17 cellular contexts compared by ENCODE assay signal in the genomic region with DNA sequence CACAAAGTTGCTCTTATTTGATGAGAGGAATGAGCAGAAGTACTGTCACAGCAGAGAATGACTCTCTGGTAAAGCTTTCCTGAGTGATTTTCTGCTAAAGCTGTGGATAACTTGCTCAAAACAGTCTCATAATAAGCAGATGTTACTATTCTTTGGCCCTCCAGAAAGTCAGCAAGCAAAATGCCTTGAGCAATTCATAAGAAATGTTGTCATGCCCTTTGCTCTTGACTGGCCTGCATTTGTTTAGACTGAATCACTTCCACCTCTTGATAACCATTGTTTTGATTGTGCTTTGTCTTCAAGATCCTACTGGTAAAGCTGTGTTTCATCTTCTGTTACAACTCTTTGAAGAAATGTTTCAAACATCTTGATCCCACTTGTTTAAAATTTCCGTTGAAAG.
DNase-seq lines count a peak whose midpoint lies in the region; ATAC-seq and TF ChIP-seq lines count a peak whose summit lies in the region.
"Had no signal": no experiment of that assay in that cellular context is flagged by ENCODE, and none has a peak within 500 bp of the region (broad histone marks: within the 10 kb centered on the region; RNA-seq: fewer than 3 reads in every experiment).

No MANE protein-coding gene starts in this region.

- CTCF ChIA-PET in Calu3 (lab: Charles Lee): interaction anchor here (0.7 to 1.1 kb wide), 2 partner anchors 15 to 320 kb away, joined by 4 to 5 read pairs; no protein-coding TSS in a partner anchor
- CTCF ChIA-PET in PC-3 (lab: Charles Lee): no interaction called here

- no peaks in the 10 kb centered on the region for H3K36me3 ChIP-seq in PC-3 (ENCODE audit: low read depth, low read length)
- H3K36me3 ChIP-seq: gastrocnemius medialis, right atrium auricular region had no signal

- H3K27me3 ChIP-seq in PC-3 (ENCODE audit: low read length): no peaks in the 10 kb centered on the region
- no peaks in the 10 kb centered on the region for H3K27me3 ChIP-seq in layer of hippocampus (ENCODE audit: control insufficient read depth, insufficient read depth, low read length)
- H3K27me3 ChIP-seq: gastrocnemius medialis, right atrium auricular region had no signal

- H3K4me1 ChIP-seq in PC-3 (ENCODE audit: insufficient read depth, low read length): peaks cover 30% of the 10 kb centered on the region
- H3K4me1 ChIP-seq: gastrocnemius medialis, right atrium auricular region had no signal

- H3K4me3 Mint-ChIP-seq in Calu3 (ENCODE audit: low read depth, unreplicated experiment): no peak overlapping the region
- H3K4me3 Mint-ChIP-seq: H9; naive thymus-derived CD8-positive, alpha-beta T cell had no signal

- H3K9me2 ChIP-seq in PC-3 (replicated peaks; ENCODE audit: low read length): no peaks in the 10 kb centered on the region

- H4K20me1 ChIP-seq in PC-3 (ENCODE audit: low read length): no peaks in the 10 kb centered on the region

- no peaks in the 10 kb centered on the region for H3K79me2 ChIP-seq in PC-3 (ENCODE audit: low read length)

- H3K4me2 ChIP-seq in PC-3 (ENCODE audit: low read length): peak overlapping the region; percentile 75

- no peak for TF ChIP-seq CTCF in Calu3 (IDR thresholded peaks at IDR 0.05; ENCODE audit: unreplicated experiment)
- TF ChIP-seq CTCF in PC-3 (conservative IDR thresholded peaks at IDR 0.05; ENCODE audit: low read depth, low read length): no peak
- TF ChIP-seq CTCF in GM13976 (IDR thresholded peaks at IDR 0.05; ENCODE audit: borderline replicate concordance, control extremely low read depth, extremely low read depth, insufficient read depth, missing control alignments): no peak

- H3K9ac ChIP-seq in PC-3 (ENCODE audit: low read length): no peak overlapping the region

- H2AFZ ChIP-seq in PC-3 (ENCODE audit: low read length): no peak overlapping the region

- H3K27ac Mint-ChIP-seq in Calu3 (ENCODE audit: unreplicated experiment): no peak overlapping the region
- H3K27ac Mint-ChIP-seq: H9; naive thymus-derived CD8-positive, alpha-beta T cell had no signal

- no peaks in the 10 kb centered on the region for H3F3A ChIP-seq in PC-3 (ENCODE audit: low read length, unreplicated experiment)

- peak overlapping the region; percentile 63 for H3K27ac ChIP-seq in PC-3 (ENCODE audit: low read length)
- peak overlapping the region; percentile 88 for H3K27ac ChIP-seq in layer of hippocampus (ENCODE audit: low read depth, low read length)
- H3K27ac ChIP-seq: gastrocnemius medialis, right atrium auricular region had no signal

- H3K4me1 Mint-ChIP-seq in Calu3 (ENCODE audit: low read depth, unreplicated experiment): peaks cover 23% of the 10 kb centered on the region
- H3K4me1 Mint-ChIP-seq: naive thymus-derived CD8-positive, alpha-beta T cell had no signal

- H3K36me3 Mint-ChIP-seq in Calu3 (ENCODE audit: insufficient read depth, unreplicated experiment): no peaks in the 10 kb centered on the region
- H3K36me3 Mint-ChIP-seq: naive thymus-derived CD8-positive, alpha-beta T cell had no signal

- H3K9me3 Mint-ChIP-seq in Calu3 (ENCODE audit: low read depth, unreplicated experiment): no peaks in the 10 kb centered on the region

- peak; percentile 7 for DNase-seq in Calu3
- peak; percentile 87 for DNase-seq in PC-3
- DNase-seq in dedifferentiated amniotic fluid mesenchymal stem cell (ENCODE audit: extremely low spot score): peak; percentile 41
- no peak for DNase-seq in LoVo (ENCODE audit: low spot score)
- DNase-seq in GM13976 (ENCODE audit: low spot score): no peak
- DNase-seq: activated naive CD4-positive, alpha-beta T cell; EL; gastrocnemius medialis; H9; naive thymus-derived CD8-positive, alpha-beta T cell; NCI-H1436 treated with DMSO at 0.1 percent for 48 hours; stimulated activated CD4-positive, alpha-beta T cell treated with anti-CD3 and anti-CD28 coated beads, Interleukin-4, amount 100 ng/mL, for 4 hours; stimulated activated naive CD4-positive, alpha-beta T cell had no signal

- BruUV-seq in Calu3 (replicated peaks; lab: Mats Ljungman, UMichigan) (no TSS peak), PC-3 (replicated peaks; lab: Mats Ljungman, UMichigan) (no TSS peak)

- in situ Hi-C loops in GM13976 (cut with MboI; ENCODE audit: low sequenced_read_pairs, unreplicated experiment): no loop called here

- ATAC-seq in PC-3 (peak; percentile 99), GM19397 (IDR thresholded peaks at IDR 0.05; ENCODE audit: unreplicated experiment) (no peak), GM18517 (IDR thresholded peaks at IDR 0.05; ENCODE audit: unreplicated experiment) (no peak)
- ATAC-seq: gastrocnemius medialis; naive thymus-derived CD8-positive, alpha-beta T cell had no signal

- intact Hi-C loops in Calu3 (cut with micrococcal nuclease; ENCODE audit: unreplicated experiment): no loop called here
- intact Hi-C loops in PC-3 (cut with micrococcal nuclease): loop anchor here (1.0 kb wide), 1 partner anchor 13 kb away; no protein-coding TSS in a partner anchor

- no peaks in the 10 kb centered on the region for H3K27me3 Mint-ChIP-seq in Calu3 (ENCODE audit: unreplicated experiment)
- H3K27me3 Mint-ChIP-seq: naive thymus-derived CD8-positive, alpha-beta T cell had no signal

- H3K9me3 ChIP-seq in PC-3 (ENCODE audit: low read length): no peaks in the 10 kb centered on the region
- H3K9me3 ChIP-seq: gastrocnemius medialis, right atrium auricular region had no signal

- POLR2A ChIA-PET in PC-3 (lab: Charles Lee; ENCODE audit: unreplicated experiment): no interaction called here

- 0 out of 2 replicates have a peak overlapping the region, but pooled peaks have one; percentile 22 for H3K4me3 ChIP-seq in PC-3 (ENCODE audit: low read length)
- H3K4me3 ChIP-seq: gastrocnemius medialis, right atrium auricular region had no signal

Comparison
In these comparisons a context has a peak if more than half of its experiments do, and no peak if none do; other contexts are left out.
1. DNase-seq: peak in Calu3 (single experiment), PC-3 (single experiment) and dedifferentiated amniotic fluid mesenchymal stem cell (single experiment); none in LoVo (single experiment) and GM13976 (single experiment).